Comparison of ENCODE assay signal across 18 cellular contexts in the genomic region with DNA sequence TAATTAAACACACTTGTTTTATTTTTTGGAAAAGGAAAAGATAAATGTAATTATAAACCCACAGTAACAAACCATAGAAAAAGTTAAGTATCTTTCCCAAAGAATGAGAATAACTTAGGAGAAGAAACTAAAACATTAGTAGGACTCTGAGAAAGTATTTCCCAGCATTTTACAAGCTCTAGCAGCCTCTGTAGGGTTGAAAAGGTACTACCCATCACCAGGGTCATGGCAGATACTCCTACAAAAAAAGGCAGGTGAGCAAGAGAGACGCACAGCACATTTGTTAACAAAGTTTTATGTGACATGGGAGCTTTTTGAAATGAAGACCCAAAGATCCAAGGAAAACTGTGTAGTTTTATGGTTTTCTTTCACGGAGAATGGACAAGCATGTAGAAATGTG.
DNase-seq lines count a peak whose midpoint lies in the region; ATAC-seq and TF ChIP-seq lines count a peak whose summit lies in the region.
"Had no signal": no experiment of that assay in that cellular context is flagged by ENCODE, and none has a peak within 500 bp of the region (broad histone marks: within the 10 kb centered on the region; RNA-seq: fewer than 3 reads in every experiment).

No MANE protein-coding gene starts in this region.

- no peaks in the 10 kb centered on the region for H3K27me3 ChIP-seq in DND-41 (ENCODE audit: insufficient read depth, low read length, poor library complexity)
- no peaks in the 10 kb centered on the region for H3K27me3 ChIP-seq in liver (ENCODE audit: control insufficient read depth in 4 of 4, insufficient read depth in 4 of 4, low read length in 3 of 4)
- H3K27me3 ChIP-seq: suprapubic skin had no signal

- no peak overlapping the region for H3K27ac Mint-ChIP-seq in WTC11
- H3K27ac Mint-ChIP-seq: activated B cell treated with CpG ODN at 0.5 μM for 24 hours; activated naive CD4-positive, alpha-beta T cell treated with anti-CD3 and anti-CD28 coated beads, Interleukin-2, amount 10 ng/mL, durations not matched to agents 7 days and 5 days had no signal

- H3K4me2 ChIP-seq in DND-41 (ENCODE audit: insufficient read depth, low read length), result no peak overlapping the region
- H3K4me2 ChIP-seq: KMS-11 had no signal

- no peaks in the 10 kb centered on the region for H3K36me3 ChIP-seq in DND-41 (ENCODE audit: insufficient read depth, low read length)
- H3K36me3 ChIP-seq in liver (ENCODE audit: control insufficient read depth in 4 of 4, insufficient read depth in 3 of 4, low read depth in 1 of 4, low read length in 3 of 4), result no peaks in the 10 kb centered on the region
- H3K36me3 ChIP-seq: neutrophil, suprapubic skin had no signal

- H3K4me3 Mint-ChIP-seq in WTC11, result no peak overlapping the region
- H3K4me3 Mint-ChIP-seq: activated B cell treated with CpG ODN at 0.5 μM for 24 hours; activated naive CD4-positive, alpha-beta T cell treated with anti-CD3 and anti-CD28 coated beads, Interleukin-2, amount 10 ng/mL, durations not matched to agents 7 days and 5 days had no signal

- H4K20me1 ChIP-seq in DND-41 (ENCODE audit: insufficient read depth, low read length), result no peaks in the 10 kb centered on the region

- TF ChIP-seq RAD21 in liver (IDR thresholded peaks at IDR 0.05), result peak in 1 of 2 donors; percentile 42

- no peak for ATAC-seq in DND-41 (ENCODE audit: insufficient read depth, low read depth)
- peak; percentile 59 for ATAC-seq in WTC11
- no peak for ATAC-seq in GM18858 (IDR thresholded peaks at IDR 0.05; ENCODE audit: unreplicated experiment)

- H2AFZ ChIP-seq in DND-41 (ENCODE audit: low read depth, low read length), result no peak overlapping the region

- H3K4me3 ChIP-seq in DND-41 (ENCODE audit: low read depth in 1 of 2, low read length in 2 of 2) (no peak overlapping the region), liver (ENCODE audit: low read depth in 1 of 3, low read length in 3 of 3) (no peak overlapping the region)
- H3K4me3 ChIP-seq: suprapubic skin had no signal

- H3K79me2 ChIP-seq in DND-41 (ENCODE audit: insufficient read depth, low read length), result no peaks in the 10 kb centered on the region

- WGBS in liver, result 81% methylated on average over 2 of the region's 2 CpGs

- TF ChIP-seq CTCF in DND-41 (IDR thresholded peaks at IDR 0.05; ENCODE audit: borderline replicate concordance, extremely low read depth, low read length, poor library complexity, severe bottlenecking) (peak; percentile 29), WTC11 (IDR thresholded peaks at IDR 0.05) (no peak), liver (IDR thresholded peaks at IDR 0.05; ENCODE audit: low read depth, low read length, missing input control) (peak; percentile 4), GM10248 (IDR thresholded peaks at IDR 0.05; ENCODE audit: control extremely low read depth, extremely low read depth, low read depth, missing control alignments) (no peak)

- H3K9me3 Mint-ChIP-seq in WTC11, result no peaks in the 10 kb centered on the region
- H3K9me3 Mint-ChIP-seq: activated B cell treated with CpG ODN at 0.5 μM for 24 hours; activated naive CD4-positive, alpha-beta T cell treated with anti-CD3 and anti-CD28 coated beads, Interleukin-2, amount 10 ng/mL, durations not matched to agents 7 days and 5 days had no signal

- no peaks in the 10 kb centered on the region for H3K36me3 Mint-ChIP-seq in WTC11
- H3K36me3 Mint-ChIP-seq: activated naive CD4-positive, alpha-beta T cell treated with anti-CD3 and anti-CD28 coated beads, Interleukin-2, amount 10 ng/mL, durations not matched to agents 7 days and 5 days had no signal

- POLR2A ChIA-PET in WTC11 (lab: Charles Lee) (interaction anchor here (0.5 kb wide), 1 partner anchor 68 kb away, joined by 4 read pairs; no protein-coding TSS in a partner anchor), GM10248 (lab: Yijun Ruan, JAX) (no interaction called here)

- H3K27ac ChIP-seq in DND-41 (ENCODE audit: low read length), result no peak overlapping the region
- H3K27ac ChIP-seq in liver (ENCODE audit: low read depth in 1 of 2, low read length in 2 of 2), result no peak overlapping the region
- H3K27ac ChIP-seq: epithelial cell of prostate, KMS-11, neutrophil, suprapubic skin had no signal

- CTCF ChIA-PET in WTC11 (lab: Charles Lee) (interaction anchor here (0.6 to 2.3 kb wide), 6 partner anchors 9 to 106 kb away, joined by 3 to 10 read pairs (median 4); no protein-coding TSS in a partner anchor), GM10248 (lab: Yijun Ruan, JAX) (no interaction called here)

- no peak overlapping the region for H3K9ac ChIP-seq in DND-41 (ENCODE audit: low read depth, low read length)
- H3K9ac ChIP-seq in liver (ENCODE audit: low read depth in 1 of 2, low read length in 2 of 2), result no peak overlapping the region
- H3K9ac ChIP-seq: KMS-11 had no signal

- H3K9me3 ChIP-seq in DND-41 (ENCODE audit: insufficient read depth, low read length, severe bottlenecking), result no peaks in the 10 kb centered on the region
- no peaks in the 10 kb centered on the region for H3K9me3 ChIP-seq in liver (ENCODE audit: control insufficient read depth in 4 of 4, low read length in 3 of 4)
- H3K9me3 ChIP-seq: neutrophil, suprapubic skin had no signal

- H3K27me3 Mint-ChIP-seq in WTC11 (ENCODE audit: low read depth), result no peaks in the 10 kb centered on the region

- DNase-seq in DND-41 (no peak), HT-29 (ENCODE audit: low spot score) (peak; percentile 22), WTC11 (ENCODE audit: low spot score) (no peak), SIG-M5 treated with dmso at 0.1 percent for 504 hours (lab: John Stamatoyannopoulos, UW; ENCODE audit: unreplicated experiment) (no peak), GM10248 (ENCODE audit: extremely low spot score) (no peak), A172 (ENCODE audit: low spot score) (no peak)
- DNase-seq: activated B cell treated with CpG ODN at 0.5 μM for 24 hours; activated naive CD4-positive, alpha-beta T cell treated with anti-CD3 and anti-CD28 coated beads, Interleukin-2, amount 10 ng/mL, durations not matched to agents 7 days and 5 days; central memory CD4-positive, alpha-beta T cell; NCI-H187; NCI-H774; stimulated activated CD4-positive, alpha-beta T cell treated with anti-CD3 and anti-CD28 coated beads, Interleukin-12 subunit alpha, Interleukin-12 subunit beta, amount 100 ng/mL, for 4 hours had no signal

- H3K4me1 Mint-ChIP-seq in WTC11, result peaks cover 16% of the 10 kb centered on the region
- H3K4me1 Mint-ChIP-seq: activated B cell treated with CpG ODN at 0.5 μM for 24 hours had no signal

- H3K4me1 ChIP-seq in DND-41 (ENCODE audit: insufficient read depth, low read length), result no peaks in the 10 kb centered on the region
- H3K4me1 ChIP-seq in liver (ENCODE audit: control insufficient read depth in 4 of 4, insufficient read depth in 4 of 4, low read length in 3 of 4), result peaks cover 0 to 4% (median 0%) of the 10 kb centered on the region in 4 donors
- H3K4me1 ChIP-seq: suprapubic skin had no signal

TF ChIP-seq in WTC11, 78 proteins besides CTCF, POLR2A, EP300 and RAD21 (continues in another document):
- TF ChIP-seq KAT7 (CRISPR knock-in tag; IDR thresholded peaks at IDR 0.05; ENCODE audit: borderline replicate concordance), result no peak
- TF ChIP-seq, protein P1, sequence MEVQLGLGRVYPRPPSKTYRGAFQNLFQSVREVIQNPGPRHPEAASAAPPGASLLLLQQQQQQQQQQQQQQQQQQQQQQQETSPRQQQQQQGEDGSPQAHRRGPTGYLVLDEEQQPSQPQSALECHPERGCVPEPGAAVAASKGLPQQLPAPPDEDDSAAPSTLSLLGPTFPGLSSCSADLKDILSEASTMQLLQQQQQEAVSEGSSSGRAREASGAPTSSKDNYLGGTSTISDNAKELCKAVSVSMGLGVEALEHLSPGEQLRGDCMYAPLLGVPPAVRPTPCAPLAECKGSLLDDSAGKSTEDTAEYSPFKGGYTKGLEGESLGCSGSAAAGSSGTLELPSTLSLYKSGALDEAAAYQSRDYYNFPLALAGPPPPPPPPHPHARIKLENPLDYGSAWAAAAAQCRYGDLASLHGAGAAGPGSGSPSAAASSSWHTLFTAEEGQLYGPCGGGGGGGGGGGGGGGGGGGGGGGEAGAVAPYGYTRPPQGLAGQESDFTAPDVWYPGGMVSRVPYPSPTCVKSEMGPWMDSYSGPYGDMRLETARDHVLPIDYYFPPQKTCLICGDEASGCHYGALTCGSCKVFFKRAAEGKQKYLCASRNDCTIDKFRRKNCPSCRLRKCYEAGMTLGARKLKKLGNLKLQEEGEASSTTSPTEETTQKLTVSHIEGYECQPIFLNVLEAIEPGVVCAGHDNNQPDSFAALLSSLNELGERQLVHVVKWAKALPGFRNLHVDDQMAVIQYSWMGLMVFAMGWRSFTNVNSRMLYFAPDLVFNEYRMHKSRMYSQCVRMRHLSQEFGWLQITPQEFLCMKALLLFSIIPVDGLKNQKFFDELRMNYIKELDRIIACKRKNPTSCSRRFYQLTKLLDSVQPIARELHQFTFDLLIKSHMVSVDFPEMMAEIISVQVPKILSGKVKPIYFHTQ (CRISPR knock-in tag; IDR thresholded peaks at IDR 0.05), result no peak

TF ChIP-seq in liver, 16 proteins besides CTCF, POLR2A, EP300 and RAD21:
- TF ChIP-seq FOXA2 (IDR thresholded peaks at IDR 0.05) (no peak), NR2F2 (IDR thresholded peaks at IDR 0.05) (no peak), RXRA (IDR thresholded peaks at IDR 0.05) (no peak), JUND (IDR thresholded peaks at IDR 0.05) (no peak), GABPA (IDR thresholded peaks at IDR 0.05 in 1 of 2, conservative IDR thresholded peaks at IDR 0.05 in 1 of 2) (no peak), YY1 (IDR thresholded peaks at IDR 0.05) (no peak), HNF4G (IDR thresholded peaks at IDR 0.05) (no peak)
- TF ChIP-seq, protein P2, sequence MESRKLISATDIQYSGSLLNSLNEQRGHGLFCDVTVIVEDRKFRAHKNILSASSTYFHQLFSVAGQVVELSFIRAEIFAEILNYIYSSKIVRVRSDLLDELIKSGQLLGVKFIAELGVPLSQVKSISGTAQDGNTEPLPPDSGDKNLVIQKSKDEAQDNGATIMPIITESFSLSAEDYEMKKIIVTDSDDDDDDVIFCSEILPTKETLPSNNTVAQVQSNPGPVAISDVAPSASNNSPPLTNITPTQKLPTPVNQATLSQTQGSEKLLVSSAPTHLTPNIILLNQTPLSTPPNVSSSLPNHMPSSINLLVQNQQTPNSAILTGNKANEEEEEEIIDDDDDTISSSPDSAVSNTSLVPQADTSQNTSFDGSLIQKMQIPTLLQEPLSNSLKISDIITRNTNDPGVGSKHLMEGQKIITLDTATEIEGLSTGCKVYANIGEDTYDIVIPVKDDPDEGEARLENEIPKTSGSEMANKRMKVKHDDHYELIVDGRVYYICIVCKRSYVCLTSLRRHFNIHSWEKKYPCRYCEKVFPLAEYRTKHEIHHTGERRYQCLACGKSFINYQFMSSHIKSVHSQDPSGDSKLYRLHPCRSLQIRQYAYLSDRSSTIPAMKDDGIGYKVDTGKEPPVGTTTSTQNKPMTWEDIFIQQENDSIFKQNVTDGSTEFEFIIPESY (IDR thresholded peaks at IDR 0.05), result no peak

Comparison
In these comparisons a context has a peak if more than half of its experiments do, and no peak if none do; other contexts are left out.
1. CTCF ChIP-seq: peak in DND-41 (single experiment) and liver (single experiment); none in WTC11 (single experiment) and GM10248 (single experiment).